In genomic region chr22:21982338-21982965, GRCh38 we compare ENCODE assay signal across 1 cellular context.
TF ChIP-seq lines count a peak whose summit lies in the region.

A gene with protein sequence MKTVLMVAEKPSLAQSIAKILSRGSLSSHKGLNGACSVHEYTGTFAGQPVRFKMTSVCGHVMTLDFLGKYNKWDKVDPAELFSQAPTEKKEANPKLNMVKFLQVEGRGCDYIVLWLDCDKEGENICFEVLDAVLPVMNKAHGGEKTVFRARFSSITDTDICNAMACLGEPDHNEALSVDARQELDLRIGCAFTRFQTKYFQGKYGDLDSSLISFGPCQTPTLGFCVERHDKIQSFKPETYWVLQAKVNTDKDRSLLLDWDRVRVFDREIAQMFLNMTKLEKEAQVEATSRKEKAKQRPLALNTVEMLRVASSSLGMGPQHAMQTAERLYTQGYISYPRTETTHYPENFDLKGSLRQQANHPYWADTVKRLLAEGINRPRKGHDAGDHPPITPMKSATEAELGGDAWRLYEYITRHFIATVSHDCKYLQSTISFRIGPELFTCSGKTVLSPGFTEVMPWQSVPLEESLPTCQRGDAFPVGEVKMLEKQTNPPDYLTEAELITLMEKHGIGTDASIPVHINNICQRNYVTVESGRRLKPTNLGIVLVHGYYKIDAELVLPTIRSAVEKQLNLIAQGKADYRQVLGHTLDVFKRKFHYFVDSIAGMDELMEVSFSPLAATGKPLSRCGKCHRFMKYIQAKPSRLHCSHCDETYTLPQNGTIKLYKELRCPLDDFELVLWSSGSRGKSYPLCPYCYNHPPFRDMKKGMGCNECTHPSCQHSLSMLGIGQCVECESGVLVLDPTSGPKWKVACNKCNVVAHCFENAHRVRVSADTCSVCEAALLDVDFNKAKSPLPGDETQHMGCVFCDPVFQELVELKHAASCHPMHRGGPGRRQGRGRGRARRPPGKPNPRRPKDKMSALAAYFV (minus strand): TSS chr22:21982787. CDS start chr22:21975709, 7,078 bp downstream.

TF ChIP-seq in HepG2, 621 proteins besides CTCF, POLR2A, EP300 and RAD21 (continued from another document and continues in another):
- no peak for TF ChIP-seq JDP2 (CRISPR knock-in tag; IDR thresholded peaks at IDR 0.05; ENCODE audit: borderline replicate concordance)
- peak; percentile 93; the same call in 1 of the 2 replicates for TF ChIP-seq ZNF232 (CRISPR knock-in tag; IDR thresholded peaks at IDR 0.05; ENCODE audit: borderline replicate concordance)
- peak; percentile 70 for TF ChIP-seq NCOA2 (CRISPR knock-in tag; IDR thresholded peaks at IDR 0.05)
- TF ChIP-seq MBD4 (IDR thresholded peaks at IDR 0.05; ENCODE audit: borderline replicate concordance, low read length): no peak
- peak; percentile 71; the same call in 1 of the 2 replicates for TF ChIP-seq ZNF891 (CRISPR knock-in tag; IDR thresholded peaks at IDR 0.05)
- no peak for TF ChIP-seq GTF2F1 (IDR thresholded peaks at IDR 0.05; ENCODE audit: low read length)
- peak; percentile 96 for TF ChIP-seq THAP11 (CRISPR knock-in tag; IDR thresholded peaks at IDR 0.05)
- TF ChIP-seq ZNF274 (CRISPR knock-in tag; IDR thresholded peaks at IDR 0.05): peak; percentile 82
- 0 out of 2 replicates have a peak, but pooled peaks have one; percentile 81 for TF ChIP-seq XBP1 (CRISPR knock-in tag; IDR thresholded peaks at IDR 0.05)
- no peak for TF ChIP-seq ONECUT2 (CRISPR knock-in tag; IDR thresholded peaks at IDR 0.05)
- TF ChIP-seq HNRNPLL (IDR thresholded peaks at IDR 0.05; ENCODE audit: low read depth, low read length, poor library complexity, severe bottlenecking): peak; percentile 76
- TF ChIP-seq RBAK (CRISPR knock-in tag; IDR thresholded peaks at IDR 0.05): no peak
- TF ChIP-seq, protein P1, sequence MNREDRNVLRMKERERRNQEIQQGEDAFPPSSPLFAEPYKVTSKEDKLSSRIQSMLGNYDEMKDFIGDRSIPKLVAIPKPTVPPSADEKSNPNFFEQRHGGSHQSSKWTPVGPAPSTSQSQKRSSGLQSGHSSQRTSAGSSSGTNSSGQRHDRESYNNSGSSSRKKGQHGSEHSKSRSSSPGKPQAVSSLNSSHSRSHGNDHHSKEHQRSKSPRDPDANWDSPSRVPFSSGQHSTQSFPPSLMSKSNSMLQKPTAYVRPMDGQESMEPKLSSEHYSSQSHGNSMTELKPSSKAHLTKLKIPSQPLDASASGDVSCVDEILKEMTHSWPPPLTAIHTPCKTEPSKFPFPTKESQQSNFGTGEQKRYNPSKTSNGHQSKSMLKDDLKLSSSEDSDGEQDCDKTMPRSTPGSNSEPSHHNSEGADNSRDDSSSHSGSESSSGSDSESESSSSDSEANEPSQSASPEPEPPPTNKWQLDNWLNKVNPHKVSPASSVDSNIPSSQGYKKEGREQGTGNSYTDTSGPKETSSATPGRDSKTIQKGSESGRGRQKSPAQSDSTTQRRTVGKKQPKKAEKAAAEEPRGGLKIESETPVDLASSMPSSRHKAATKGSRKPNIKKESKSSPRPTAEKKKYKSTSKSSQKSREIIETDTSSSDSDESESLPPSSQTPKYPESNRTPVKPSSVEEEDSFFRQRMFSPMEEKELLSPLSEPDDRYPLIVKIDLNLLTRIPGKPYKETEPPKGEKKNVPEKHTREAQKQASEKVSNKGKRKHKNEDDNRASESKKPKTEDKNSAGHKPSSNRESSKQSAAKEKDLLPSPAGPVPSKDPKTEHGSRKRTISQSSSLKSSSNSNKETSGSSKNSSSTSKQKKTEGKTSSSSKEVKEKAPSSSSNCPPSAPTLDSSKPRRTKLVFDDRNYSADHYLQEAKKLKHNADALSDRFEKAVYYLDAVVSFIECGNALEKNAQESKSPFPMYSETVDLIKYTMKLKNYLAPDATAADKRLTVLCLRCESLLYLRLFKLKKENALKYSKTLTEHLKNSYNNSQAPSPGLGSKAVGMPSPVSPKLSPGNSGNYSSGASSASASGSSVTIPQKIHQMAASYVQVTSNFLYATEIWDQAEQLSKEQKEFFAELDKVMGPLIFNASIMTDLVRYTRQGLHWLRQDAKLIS (CRISPR knock-in tag; IDR thresholded peaks at IDR 0.05): 0 out of 2 replicates have a peak, but pooled peaks have one; percentile 65
- TF ChIP-seq ZNF33B (CRISPR knock-in tag; IDR thresholded peaks at IDR 0.05): peak; percentile 86
- TF ChIP-seq PCBP1 (IDR thresholded peaks at IDR 0.05; ENCODE audit: borderline replicate concordance, low read depth, low read length): 0 out of 2 replicates have a peak, but pooled peaks have one; percentile 56
- no peak for TF ChIP-seq ZNF326 (CRISPR knock-in tag; IDR thresholded peaks at IDR 0.05; ENCODE audit: borderline replicate concordance)
- TF ChIP-seq TBX2 (CRISPR knock-in tag; IDR thresholded peaks at IDR 0.05; ENCODE audit: borderline replicate concordance): peak; percentile 79
- 0 out of 2 replicates have a peak, but pooled peaks have one; percentile 61 for TF ChIP-seq ZNF513 (CRISPR knock-in tag; conservative IDR thresholded peaks at IDR 0.05)
- TF ChIP-seq, protein P2, sequence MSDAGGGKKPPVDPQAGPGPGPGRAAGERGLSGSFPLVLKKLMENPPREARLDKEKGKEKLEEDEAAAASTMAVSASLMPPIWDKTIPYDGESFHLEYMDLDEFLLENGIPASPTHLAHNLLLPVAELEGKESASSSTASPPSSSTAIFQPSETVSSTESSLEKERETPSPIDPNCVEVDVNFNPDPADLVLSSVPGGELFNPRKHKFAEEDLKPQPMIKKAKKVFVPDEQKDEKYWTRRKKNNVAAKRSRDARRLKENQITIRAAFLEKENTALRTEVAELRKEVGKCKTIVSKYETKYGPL (CRISPR knock-in tag; IDR thresholded peaks at IDR 0.05): no peak
- TF ChIP-seq RORA (CRISPR knock-in tag; IDR thresholded peaks at IDR 0.05): 0 out of 2 replicates have a peak, but pooled peaks have one; percentile 37
- no peak for TF ChIP-seq CREB1 (IDR thresholded peaks at IDR 0.05)
- peak; percentile 62; the same call in 1 of the 2 replicates for TF ChIP-seq CREB1 (CRISPR knock-in tag; IDR thresholded peaks at IDR 0.05)
- peak; percentile 89; the same call in 1 of the 2 replicates for TF ChIP-seq ZIK1 (CRISPR knock-in tag; IDR thresholded peaks at IDR 0.05; ENCODE audit: borderline replicate concordance, low read depth)
- TF ChIP-seq ZNF33A (CRISPR knock-in tag; IDR thresholded peaks at IDR 0.05; ENCODE audit: borderline replicate concordance): no peak; the same call in 1 of the 2 replicates
- TF ChIP-seq TP53 (CRISPR knock-in tag; conservative IDR thresholded peaks at IDR 0.05): peak; percentile 74; the same call in 1 of the 2 replicates
- no peak for TF ChIP-seq SSRP1 (CRISPR knock-in tag; IDR thresholded peaks at IDR 0.05)
- TF ChIP-seq ZNF383 (CRISPR knock-in tag; IDR thresholded peaks at IDR 0.05; ENCODE audit: borderline replicate concordance): 0 out of 2 replicates have a peak, but pooled peaks have one; percentile 48
- TF ChIP-seq FOXA3 (CRISPR knock-in tag; IDR thresholded peaks at IDR 0.05): peak; percentile 82
- TF ChIP-seq, protein P3, sequence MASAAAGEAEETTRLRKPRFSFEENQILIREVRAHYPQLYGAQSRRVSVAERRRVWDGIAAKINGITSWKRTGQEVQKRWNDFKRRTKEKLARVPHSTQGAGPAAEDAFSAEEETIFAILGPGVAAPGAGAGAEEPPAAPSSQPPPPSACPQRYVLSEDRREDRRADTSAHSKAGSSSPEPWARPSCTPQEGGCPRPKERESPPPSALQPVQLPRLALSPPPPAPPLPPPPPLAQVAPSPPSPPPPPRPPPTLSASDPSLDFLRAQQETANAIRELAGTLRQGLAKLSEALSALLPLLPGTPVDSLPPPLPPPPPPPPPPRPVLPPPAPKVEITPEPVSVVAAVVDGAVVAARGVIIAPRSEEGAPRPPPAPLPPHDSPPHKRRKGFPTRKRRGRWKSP (CRISPR knock-in tag; IDR thresholded peaks at IDR 0.05): no peak
- TF ChIP-seq MXD1 (CRISPR knock-in tag; IDR thresholded peaks at IDR 0.05): peak; percentile 46; the same call in 1 of the 2 replicates
- TF ChIP-seq ZUFSP (CRISPR knock-in tag; IDR thresholded peaks at IDR 0.05; ENCODE audit: borderline replicate concordance): no peak
- TF ChIP-seq, protein P4, sequence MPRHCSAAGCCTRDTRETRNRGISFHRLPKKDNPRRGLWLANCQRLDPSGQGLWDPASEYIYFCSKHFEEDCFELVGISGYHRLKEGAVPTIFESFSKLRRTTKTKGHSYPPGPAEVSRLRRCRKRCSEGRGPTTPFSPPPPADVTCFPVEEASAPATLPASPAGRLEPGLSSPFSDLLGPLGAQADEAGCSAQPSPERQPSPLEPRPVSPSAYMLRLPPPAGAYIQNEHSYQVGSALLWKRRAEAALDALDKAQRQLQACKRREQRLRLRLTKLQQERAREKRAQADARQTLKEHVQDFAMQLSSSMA (CRISPR knock-in tag; IDR thresholded peaks at IDR 0.05): no peak
- TF ChIP-seq IRF1 (CRISPR knock-in tag; IDR thresholded peaks at IDR 0.05; ENCODE audit: low read depth): no peak
- TF ChIP-seq SAP130 (CRISPR knock-in tag; IDR thresholded peaks at IDR 0.05; ENCODE audit: low read depth): peak; percentile 88
- no peak for TF ChIP-seq ZKSCAN1 (IDR thresholded peaks at IDR 0.05; ENCODE audit: low read length)
- TF ChIP-seq, protein P5, sequence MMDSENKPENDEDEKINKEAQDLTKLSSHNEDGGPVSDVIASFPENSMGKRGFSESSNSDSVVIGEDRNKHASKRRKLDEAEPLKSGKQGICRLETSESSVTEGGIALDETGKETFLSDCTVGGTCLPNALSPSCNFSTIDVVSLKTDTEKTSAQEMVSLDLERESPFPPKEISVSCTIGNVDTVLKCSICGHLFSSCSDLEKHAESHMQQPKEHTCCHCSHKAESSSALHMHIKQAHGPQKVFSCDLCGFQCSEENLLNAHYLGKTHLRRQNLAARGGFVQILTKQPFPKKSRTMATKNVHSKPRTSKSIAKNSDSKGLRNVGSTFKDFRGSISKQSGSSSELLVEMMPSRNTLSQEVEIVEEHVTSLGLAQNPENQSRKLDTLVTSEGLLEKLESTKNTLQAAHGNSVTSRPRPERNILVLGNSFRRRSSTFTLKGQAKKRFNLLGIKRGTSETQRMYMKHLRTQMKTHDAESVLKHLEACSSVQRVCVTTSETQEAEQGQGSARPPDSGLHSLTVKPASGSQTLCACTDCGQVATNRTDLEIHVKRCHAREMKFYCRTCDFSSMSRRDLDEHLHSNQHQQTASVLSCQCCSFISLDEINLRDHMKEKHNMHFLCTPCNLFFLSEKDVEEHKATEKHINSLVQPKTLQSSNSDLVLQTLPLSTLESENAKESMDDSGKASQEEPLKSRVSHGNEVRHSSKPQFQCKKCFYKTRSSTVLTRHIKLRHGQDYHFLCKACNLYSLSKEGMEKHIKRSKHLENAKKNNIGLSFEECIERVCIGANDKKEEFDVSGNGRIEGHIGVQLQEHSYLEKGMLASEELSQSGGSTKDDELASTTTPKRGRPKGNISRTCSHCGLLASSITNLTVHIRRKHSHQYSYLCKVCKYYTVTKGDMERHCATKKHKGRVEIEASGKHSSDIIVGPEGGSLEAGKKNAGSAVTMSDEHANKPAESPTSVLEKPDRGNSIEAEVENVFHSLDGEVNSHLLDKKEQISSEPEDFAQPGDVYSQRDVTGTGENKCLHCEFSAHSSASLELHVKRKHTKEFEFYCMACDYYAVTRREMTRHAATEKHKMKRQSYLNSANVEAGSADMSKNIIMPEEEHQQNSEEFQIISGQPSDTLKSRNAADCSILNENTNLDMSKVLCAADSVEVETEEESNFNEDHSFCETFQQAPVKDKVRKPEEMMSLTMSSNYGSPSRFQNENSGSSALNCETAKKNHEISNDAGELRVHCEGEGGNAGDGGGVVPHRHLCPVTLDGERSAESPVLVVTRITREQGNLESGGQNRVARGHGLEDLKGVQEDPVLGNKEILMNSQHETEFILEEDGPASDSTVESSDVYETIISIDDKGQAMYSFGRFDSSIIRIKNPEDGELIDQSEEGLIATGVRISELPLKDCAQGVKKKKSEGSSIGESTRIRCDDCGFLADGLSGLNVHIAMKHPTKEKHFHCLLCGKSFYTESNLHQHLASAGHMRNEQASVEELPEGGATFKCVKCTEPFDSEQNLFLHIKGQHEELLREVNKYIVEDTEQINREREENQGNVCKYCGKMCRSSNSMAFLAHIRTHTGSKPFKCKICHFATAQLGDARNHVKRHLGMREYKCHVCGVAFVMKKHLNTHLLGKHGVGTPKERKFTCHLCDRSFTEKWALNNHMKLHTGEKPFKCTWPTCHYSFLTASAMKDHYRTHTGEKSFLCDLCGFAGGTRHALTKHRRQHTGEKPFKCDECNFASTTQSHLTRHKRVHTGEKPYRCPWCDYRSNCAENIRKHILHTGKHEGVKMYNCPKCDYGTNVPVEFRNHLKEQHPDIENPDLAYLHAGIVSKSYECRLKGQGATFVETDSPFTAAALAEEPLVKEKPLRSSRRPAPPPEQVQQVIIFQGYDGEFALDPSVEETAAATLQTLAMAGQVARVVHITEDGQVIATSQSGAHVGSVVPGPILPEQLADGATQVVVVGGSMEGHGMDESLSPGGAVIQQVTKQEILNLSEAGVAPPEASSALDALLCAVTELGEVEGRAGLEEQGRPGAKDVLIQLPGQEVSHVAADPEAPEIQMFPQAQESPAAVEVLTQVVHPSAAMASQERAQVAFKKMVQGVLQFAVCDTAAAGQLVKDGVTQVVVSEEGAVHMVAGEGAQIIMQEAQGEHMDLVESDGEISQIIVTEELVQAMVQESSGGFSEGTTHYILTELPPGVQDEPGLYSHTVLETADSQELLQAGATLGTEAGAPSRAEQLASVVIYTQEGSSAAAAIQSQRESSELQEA (CRISPR knock-in tag; IDR thresholded peaks at IDR 0.05; ENCODE audit: not compliant biosample characterization): peak; percentile 69
